Comparison of ENCODE assay signal across 1 cellular context in the genomic region with DNA sequence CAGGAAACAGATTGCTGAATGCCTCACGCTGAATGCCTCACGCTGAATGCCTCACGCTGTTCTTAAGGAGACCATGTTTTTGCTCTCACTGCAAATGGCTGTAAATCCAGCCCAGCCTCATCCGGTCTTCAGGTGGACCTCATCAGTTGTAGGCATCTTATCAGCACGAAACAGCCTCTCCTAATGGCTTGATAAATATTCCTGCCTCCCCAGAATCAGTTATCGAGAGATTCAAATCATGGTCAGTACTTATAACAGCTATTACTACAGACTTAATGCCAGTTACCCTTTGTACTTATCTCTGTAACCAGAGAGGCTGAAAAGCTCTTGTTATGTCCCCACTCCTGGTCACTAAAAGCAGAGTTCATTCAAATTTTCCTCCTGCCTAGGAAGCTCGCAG.
TF ChIP-seq lines count a peak whose summit lies in the region.

No MANE protein-coding gene starts in this region.

TF ChIP-seq in K562, 482 proteins besides CTCF, POLR2A, EP300 and RAD21 (continued from another document and continues in another):
- TF ChIP-seq, protein P1, sequence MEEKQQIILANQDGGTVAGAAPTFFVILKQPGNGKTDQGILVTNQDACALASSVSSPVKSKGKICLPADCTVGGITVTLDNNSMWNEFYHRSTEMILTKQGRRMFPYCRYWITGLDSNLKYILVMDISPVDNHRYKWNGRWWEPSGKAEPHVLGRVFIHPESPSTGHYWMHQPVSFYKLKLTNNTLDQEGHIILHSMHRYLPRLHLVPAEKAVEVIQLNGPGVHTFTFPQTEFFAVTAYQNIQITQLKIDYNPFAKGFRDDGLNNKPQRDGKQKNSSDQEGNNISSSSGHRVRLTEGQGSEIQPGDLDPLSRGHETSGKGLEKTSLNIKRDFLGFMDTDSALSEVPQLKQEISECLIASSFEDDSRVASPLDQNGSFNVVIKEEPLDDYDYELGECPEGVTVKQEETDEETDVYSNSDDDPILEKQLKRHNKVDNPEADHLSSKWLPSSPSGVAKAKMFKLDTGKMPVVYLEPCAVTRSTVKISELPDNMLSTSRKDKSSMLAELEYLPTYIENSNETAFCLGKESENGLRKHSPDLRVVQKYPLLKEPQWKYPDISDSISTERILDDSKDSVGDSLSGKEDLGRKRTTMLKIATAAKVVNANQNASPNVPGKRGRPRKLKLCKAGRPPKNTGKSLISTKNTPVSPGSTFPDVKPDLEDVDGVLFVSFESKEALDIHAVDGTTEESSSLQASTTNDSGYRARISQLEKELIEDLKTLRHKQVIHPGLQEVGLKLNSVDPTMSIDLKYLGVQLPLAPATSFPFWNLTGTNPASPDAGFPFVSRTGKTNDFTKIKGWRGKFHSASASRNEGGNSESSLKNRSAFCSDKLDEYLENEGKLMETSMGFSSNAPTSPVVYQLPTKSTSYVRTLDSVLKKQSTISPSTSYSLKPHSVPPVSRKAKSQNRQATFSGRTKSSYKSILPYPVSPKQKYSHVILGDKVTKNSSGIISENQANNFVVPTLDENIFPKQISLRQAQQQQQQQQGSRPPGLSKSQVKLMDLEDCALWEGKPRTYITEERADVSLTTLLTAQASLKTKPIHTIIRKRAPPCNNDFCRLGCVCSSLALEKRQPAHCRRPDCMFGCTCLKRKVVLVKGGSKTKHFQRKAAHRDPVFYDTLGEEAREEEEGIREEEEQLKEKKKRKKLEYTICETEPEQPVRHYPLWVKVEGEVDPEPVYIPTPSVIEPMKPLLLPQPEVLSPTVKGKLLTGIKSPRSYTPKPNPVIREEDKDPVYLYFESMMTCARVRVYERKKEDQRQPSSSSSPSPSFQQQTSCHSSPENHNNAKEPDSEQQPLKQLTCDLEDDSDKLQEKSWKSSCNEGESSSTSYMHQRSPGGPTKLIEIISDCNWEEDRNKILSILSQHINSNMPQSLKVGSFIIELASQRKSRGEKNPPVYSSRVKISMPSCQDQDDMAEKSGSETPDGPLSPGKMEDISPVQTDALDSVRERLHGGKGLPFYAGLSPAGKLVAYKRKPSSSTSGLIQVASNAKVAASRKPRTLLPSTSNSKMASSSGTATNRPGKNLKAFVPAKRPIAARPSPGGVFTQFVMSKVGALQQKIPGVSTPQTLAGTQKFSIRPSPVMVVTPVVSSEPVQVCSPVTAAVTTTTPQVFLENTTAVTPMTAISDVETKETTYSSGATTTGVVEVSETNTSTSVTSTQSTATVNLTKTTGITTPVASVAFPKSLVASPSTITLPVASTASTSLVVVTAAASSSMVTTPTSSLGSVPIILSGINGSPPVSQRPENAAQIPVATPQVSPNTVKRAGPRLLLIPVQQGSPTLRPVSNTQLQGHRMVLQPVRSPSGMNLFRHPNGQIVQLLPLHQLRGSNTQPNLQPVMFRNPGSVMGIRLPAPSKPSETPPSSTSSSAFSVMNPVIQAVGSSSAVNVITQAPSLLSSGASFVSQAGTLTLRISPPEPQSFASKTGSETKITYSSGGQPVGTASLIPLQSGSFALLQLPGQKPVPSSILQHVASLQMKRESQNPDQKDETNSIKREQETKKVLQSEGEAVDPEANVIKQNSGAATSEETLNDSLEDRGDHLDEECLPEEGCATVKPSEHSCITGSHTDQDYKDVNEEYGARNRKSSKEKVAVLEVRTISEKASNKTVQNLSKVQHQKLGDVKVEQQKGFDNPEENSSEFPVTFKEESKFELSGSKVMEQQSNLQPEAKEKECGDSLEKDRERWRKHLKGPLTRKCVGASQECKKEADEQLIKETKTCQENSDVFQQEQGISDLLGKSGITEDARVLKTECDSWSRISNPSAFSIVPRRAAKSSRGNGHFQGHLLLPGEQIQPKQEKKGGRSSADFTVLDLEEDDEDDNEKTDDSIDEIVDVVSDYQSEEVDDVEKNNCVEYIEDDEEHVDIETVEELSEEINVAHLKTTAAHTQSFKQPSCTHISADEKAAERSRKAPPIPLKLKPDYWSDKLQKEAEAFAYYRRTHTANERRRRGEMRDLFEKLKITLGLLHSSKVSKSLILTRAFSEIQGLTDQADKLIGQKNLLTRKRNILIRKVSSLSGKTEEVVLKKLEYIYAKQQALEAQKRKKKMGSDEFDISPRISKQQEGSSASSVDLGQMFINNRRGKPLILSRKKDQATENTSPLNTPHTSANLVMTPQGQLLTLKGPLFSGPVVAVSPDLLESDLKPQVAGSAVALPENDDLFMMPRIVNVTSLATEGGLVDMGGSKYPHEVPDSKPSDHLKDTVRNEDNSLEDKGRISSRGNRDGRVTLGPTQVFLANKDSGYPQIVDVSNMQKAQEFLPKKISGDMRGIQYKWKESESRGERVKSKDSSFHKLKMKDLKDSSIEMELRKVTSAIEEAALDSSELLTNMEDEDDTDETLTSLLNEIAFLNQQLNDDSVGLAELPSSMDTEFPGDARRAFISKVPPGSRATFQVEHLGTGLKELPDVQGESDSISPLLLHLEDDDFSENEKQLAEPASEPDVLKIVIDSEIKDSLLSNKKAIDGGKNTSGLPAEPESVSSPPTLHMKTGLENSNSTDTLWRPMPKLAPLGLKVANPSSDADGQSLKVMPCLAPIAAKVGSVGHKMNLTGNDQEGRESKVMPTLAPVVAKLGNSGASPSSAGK (IDR thresholded peaks at IDR 0.05), result no peak
- TF ChIP-seq KDM1A (IDR thresholded peaks at IDR 0.05) (peak in 1 of 2 experiments; percentile 58; a peak in 1 of 4 replicates), ESRRB (CRISPR knock-in tag; IDR thresholded peaks at IDR 0.05; ENCODE audit: borderline replicate concordance) (no peak), SETDB1 (IDR thresholded peaks at IDR 0.05; ENCODE audit: low read length) (no peak), ELF2 (CRISPR knock-in tag; IDR thresholded peaks at IDR 0.05) (no peak), CTCFL (IDR thresholded peaks at IDR 0.05; ENCODE audit: borderline replicate concordance, insufficient read depth, low read depth, low read length, poor library complexity, severe bottlenecking) (no peak), HDAC3 (IDR thresholded peaks at IDR 0.05; ENCODE audit: borderline replicate concordance, partially characterized antibody) (no peak), GABPA (tag; conservative IDR thresholded peaks at IDR 0.05; ENCODE audit: low read depth) (peak; percentile 51), ZNF77 (CRISPR knock-in tag; IDR thresholded peaks at IDR 0.05) (no peak), ZNF41 (CRISPR knock-in tag; conservative IDR thresholded peaks at IDR 0.05) (no peak), MAFF (IDR thresholded peaks at IDR 0.05; ENCODE audit: low read length) (no peak), MEIS2 (IDR thresholded peaks at IDR 0.05; ENCODE audit: partially characterized antibody) (peak; percentile 73), RHOXF2B (CRISPR knock-in tag; conservative IDR thresholded peaks at IDR 0.05) (no peak), SLC30A9 (CRISPR knock-in tag; IDR thresholded peaks at IDR 0.05) (no peak), MEF2A (IDR thresholded peaks at IDR 0.05; ENCODE audit: control insufficient read depth, low read depth, low read length) (no peak), ETV1 (tag; conservative IDR thresholded peaks at IDR 0.05; ENCODE audit: low read depth) (0 out of 2 replicates have a peak, but pooled peaks have one; percentile 30), BRF2 (IDR thresholded peaks at IDR 0.05; ENCODE audit: borderline replicate concordance, insufficient read depth, insufficient read length) (no peak), THAP7 (CRISPR knock-in tag; IDR thresholded peaks at IDR 0.05) (no peak), CBFA2T2 (conservative IDR thresholded peaks at IDR 0.05) (peak; percentile 80), L3MBTL2 (IDR thresholded peaks at IDR 0.05) (peak; percentile 43), PCBP1 (IDR thresholded peaks at IDR 0.05; ENCODE audit: low read depth, low read length, poor library complexity, severe bottlenecking) (no peak), TAF15 (IDR thresholded peaks at IDR 0.05; ENCODE audit: low read depth, low read length) (no peak), ZKSCAN1 (IDR thresholded peaks at IDR 0.05; ENCODE audit: low read depth, low read length) (no peak), ZNF780A (CRISPR knock-in tag; IDR thresholded peaks at IDR 0.05) (no peak), ZFP36 (IDR thresholded peaks at IDR 0.05; ENCODE audit: low read depth, low read length, partially characterized antibody) (no peak), RBM39 (optimal IDR thresholded peaks at IDR 0.05; ENCODE audit: low read depth, low read length) (no peak), FOSL1 (tag; conservative IDR thresholded peaks at IDR 0.05) (0 out of 2 replicates have a peak, but pooled peaks have one; percentile 36), TEAD4 (IDR thresholded peaks at IDR 0.05; ENCODE audit: low read length) (peak; percentile 95), TEAD4 (CRISPR knock-in tag; IDR thresholded peaks at IDR 0.05; ENCODE audit: borderline replicate concordance) (no peak), NFE2L1 (tag; IDR thresholded peaks at IDR 0.05; ENCODE audit: borderline replicate concordance, low read depth) (no peak), ZNF263 (CRISPR knock-in tag; IDR thresholded peaks at IDR 0.05; ENCODE audit: borderline replicate concordance) (no peak), GATA2 (CRISPR knock-in tag; IDR thresholded peaks at IDR 0.05) (no peak), ZNF586 (CRISPR knock-in tag; conservative IDR thresholded peaks at IDR 0.05) (no peak), POLR2H (tag; IDR thresholded peaks at IDR 0.05; ENCODE audit: low read depth) (no peak), RUNX1 (IDR thresholded peaks at IDR 0.05; ENCODE audit: low read depth) (no peak), ZNF436 (CRISPR knock-in tag; IDR thresholded peaks at IDR 0.05) (no peak), ETS2 (tag; IDR thresholded peaks at IDR 0.05; ENCODE audit: borderline replicate concordance, poor library complexity, severe bottlenecking) (no peak), PML (IDR thresholded peaks at IDR 0.05; ENCODE audit: low read length) (peak; percentile 80; the same call in 1 of the 2 replicates)
- TF ChIP-seq, protein P2, sequence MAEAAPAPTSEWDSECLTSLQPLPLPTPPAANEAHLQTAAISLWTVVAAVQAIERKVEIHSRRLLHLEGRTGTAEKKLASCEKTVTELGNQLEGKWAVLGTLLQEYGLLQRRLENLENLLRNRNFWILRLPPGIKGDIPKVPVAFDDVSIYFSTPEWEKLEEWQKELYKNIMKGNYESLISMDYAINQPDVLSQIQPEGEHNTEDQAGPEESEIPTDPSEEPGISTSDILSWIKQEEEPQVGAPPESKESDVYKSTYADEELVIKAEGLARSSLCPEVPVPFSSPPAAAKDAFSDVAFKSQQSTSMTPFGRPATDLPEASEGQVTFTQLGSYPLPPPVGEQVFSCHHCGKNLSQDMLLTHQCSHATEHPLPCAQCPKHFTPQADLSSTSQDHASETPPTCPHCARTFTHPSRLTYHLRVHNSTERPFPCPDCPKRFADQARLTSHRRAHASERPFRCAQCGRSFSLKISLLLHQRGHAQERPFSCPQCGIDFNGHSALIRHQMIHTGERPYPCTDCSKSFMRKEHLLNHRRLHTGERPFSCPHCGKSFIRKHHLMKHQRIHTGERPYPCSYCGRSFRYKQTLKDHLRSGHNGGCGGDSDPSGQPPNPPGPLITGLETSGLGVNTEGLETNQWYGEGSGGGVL (CRISPR knock-in tag; IDR thresholded peaks at IDR 0.05), result no peak
- TF ChIP-seq, protein P3, sequence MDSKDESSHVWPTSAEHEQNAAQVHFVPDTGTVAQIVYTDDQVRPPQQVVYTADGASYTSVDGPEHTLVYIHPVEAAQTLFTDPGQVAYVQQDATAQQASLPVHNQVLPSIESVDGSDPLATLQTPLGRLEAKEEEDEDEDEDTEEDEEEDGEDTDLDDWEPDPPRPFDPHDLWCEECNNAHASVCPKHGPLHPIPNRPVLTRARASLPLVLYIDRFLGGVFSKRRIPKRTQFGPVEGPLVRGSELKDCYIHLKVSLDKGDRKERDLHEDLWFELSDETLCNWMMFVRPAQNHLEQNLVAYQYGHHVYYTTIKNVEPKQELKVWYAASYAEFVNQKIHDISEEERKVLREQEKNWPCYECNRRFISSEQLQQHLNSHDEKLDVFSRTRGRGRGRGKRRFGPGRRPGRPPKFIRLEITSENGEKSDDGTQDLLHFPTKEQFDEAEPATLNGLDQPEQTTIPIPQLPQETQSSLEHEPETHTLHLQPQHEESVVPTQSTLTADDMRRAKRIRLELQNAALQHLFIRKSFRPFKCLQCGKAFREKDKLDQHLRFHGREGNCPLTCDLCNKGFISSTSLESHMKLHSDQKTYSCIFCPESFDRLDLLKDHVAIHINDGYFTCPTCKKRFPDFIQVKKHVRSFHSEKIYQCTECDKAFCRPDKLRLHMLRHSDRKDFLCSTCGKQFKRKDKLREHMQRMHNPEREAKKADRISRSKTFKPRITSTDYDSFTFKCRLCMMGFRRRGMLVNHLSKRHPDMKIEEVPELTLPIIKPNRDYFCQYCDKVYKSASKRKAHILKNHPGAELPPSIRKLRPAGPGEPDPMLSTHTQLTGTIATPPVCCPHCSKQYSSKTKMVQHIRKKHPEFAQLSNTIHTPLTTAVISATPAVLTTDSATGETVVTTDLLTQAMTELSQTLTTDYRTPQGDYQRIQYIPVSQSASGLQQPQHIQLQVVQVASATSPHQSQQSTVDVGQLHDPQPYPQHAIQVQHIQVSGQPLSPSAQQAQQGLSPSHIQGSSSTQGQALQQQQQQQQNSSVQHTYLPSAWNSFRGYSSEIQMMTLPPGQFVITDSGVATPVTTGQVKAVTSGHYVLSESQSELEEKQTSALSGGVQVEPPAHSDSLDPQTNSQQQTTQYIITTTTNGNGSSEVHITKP (IDR thresholded peaks at IDR 0.05; ENCODE audit: partially characterized antibody), result no peak
